2 cellular contexts compared by ENCODE assay signal in the genomic region with DNA sequence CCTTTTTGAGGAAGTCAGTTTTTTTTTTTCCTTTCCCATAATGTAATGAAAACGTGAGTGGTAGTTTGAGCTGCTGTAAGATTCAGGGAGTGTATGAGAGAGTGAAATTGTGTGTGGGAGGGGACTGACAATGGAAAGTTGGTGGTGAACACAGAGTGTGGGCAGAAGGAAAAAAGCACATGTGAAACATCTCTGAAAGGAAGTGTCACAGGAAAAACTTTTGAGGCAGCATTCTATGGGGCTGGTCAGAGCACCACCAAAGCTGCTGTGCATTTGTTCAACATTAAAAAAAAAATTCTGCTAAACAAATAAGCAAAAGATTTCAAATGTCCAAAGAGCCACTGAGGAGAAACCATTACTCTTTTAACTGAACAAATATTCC.
TF ChIP-seq lines count a peak whose summit lies in the region.

No MANE protein-coding gene starts in this region.

TF ChIP-seq in IMR-90, 13 proteins besides CTCF, POLR2A, EP300 and RAD21:
- TF ChIP-seq, protein P1, sequence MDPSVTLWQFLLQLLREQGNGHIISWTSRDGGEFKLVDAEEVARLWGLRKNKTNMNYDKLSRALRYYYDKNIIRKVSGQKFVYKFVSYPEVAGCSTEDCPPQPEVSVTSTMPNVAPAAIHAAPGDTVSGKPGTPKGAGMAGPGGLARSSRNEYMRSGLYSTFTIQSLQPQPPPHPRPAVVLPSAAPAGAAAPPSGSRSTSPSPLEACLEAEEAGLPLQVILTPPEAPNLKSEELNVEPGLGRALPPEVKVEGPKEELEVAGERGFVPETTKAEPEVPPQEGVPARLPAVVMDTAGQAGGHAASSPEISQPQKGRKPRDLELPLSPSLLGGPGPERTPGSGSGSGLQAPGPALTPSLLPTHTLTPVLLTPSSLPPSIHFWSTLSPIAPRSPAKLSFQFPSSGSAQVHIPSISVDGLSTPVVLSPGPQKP (IDR thresholded peaks at IDR 0.05; ENCODE audit: borderline replicate concordance, low read depth, low read length) = no peak
- TF ChIP-seq BHLHE40 (IDR thresholded peaks at IDR 0.05; ENCODE audit: low read depth, low read length) = peak; percentile 16; the same call in 1 of the 2 replicates

TF ChIP-seq in GM12878, 131 proteins besides CTCF, POLR2A, EP300 and RAD21 (continues in another document):
- TF ChIP-seq GATAD2B (conservative IDR thresholded peaks at IDR 0.05; ENCODE audit: low read depth) = no peak
- TF ChIP-seq, protein P2, sequence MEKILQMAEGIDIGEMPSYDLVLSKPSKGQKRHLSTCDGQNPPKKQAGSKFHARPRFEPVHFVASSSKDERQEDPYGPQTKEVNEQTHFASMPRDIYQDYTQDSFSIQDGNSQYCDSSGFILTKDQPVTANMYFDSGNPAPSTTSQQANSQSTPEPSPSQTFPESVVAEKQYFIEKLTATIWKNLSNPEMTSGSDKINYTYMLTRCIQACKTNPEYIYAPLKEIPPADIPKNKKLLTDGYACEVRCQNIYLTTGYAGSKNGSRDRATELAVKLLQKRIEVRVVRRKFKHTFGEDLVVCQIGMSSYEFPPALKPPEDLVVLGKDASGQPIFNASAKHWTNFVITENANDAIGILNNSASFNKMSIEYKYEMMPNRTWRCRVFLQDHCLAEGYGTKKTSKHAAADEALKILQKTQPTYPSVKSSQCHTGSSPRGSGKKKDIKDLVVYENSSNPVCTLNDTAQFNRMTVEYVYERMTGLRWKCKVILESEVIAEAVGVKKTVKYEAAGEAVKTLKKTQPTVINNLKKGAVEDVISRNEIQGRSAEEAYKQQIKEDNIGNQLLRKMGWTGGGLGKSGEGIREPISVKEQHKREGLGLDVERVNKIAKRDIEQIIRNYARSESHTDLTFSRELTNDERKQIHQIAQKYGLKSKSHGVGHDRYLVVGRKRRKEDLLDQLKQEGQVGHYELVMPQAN (conservative IDR thresholded peaks at IDR 0.05) = no peak
- TF ChIP-seq NR2C2 (IDR thresholded peaks at IDR 0.05; ENCODE audit: borderline replicate concordance, control insufficient read depth, insufficient read length, low read depth) = no peak
- peak; percentile 80 for TF ChIP-seq TBL1XR1 (IDR thresholded peaks at IDR 0.05; ENCODE audit: low read depth, low read length)
- TF ChIP-seq IKZF1 (conservative IDR thresholded peaks at IDR 0.05) = peak; percentile 92
- peak; percentile 74 for TF ChIP-seq SPI1 (IDR thresholded peaks at IDR 0.05; ENCODE audit: borderline replicate concordance, insufficient read depth, low read depth, low read length)
- no peak for TF ChIP-seq SREBF1 (IDR thresholded peaks at IDR 0.05; ENCODE audit: low read length)
- TF ChIP-seq MXI1 (IDR thresholded peaks at IDR 0.05; ENCODE audit: low read depth, low read length) = no peak
- peak; percentile 68; the same call in 1 of the 2 replicates for TF ChIP-seq MTA2 (IDR thresholded peaks at IDR 0.05; ENCODE audit: low read depth)
- 0 out of 2 replicates have a peak, but pooled peaks have one; percentile 51 for TF ChIP-seq CBX5 (IDR thresholded peaks at IDR 0.05; ENCODE audit: low read depth)
- TF ChIP-seq SMC3 (IDR thresholded peaks at IDR 0.05; ENCODE audit: borderline replicate concordance, low read length) = no peak
- peak; percentile 77; the same call in 1 of the 2 replicates for TF ChIP-seq NBN (IDR thresholded peaks at IDR 0.05)
- TF ChIP-seq CREM (IDR thresholded peaks at IDR 0.05; ENCODE audit: low read depth) = peak; percentile 73; the same call in 1 of the 2 replicates
- no peak for TF ChIP-seq TARDBP (IDR thresholded peaks at IDR 0.05; ENCODE audit: borderline replicate concordance)
- no peak for TF ChIP-seq MTA3 (IDR thresholded peaks at IDR 0.05; ENCODE audit: borderline replicate concordance, low read length)
- no peak for TF ChIP-seq RAD51 (IDR thresholded peaks at IDR 0.05)
- peak; percentile 43; the same call in 1 of the 2 replicates for TF ChIP-seq ZNF384 (IDR thresholded peaks at IDR 0.05; ENCODE audit: borderline replicate concordance, low read depth, low read length)
- TF ChIP-seq PAX5 (IDR thresholded peaks at IDR 0.05; ENCODE audit: borderline replicate concordance, low read depth, low read length) = no peak
- peak; percentile 95 for TF ChIP-seq IKZF2 (IDR thresholded peaks at IDR 0.05)
- TF ChIP-seq, protein P3, sequence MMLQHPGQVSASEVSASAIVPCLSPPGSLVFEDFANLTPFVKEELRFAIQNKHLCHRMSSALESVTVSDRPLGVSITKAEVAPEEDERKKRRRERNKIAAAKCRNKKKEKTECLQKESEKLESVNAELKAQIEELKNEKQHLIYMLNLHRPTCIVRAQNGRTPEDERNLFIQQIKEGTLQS (IDR thresholded peaks at IDR 0.05; ENCODE audit: borderline replicate concordance, extremely low read depth, low read depth, low read length) = no peak
- TF ChIP-seq, protein P4, sequence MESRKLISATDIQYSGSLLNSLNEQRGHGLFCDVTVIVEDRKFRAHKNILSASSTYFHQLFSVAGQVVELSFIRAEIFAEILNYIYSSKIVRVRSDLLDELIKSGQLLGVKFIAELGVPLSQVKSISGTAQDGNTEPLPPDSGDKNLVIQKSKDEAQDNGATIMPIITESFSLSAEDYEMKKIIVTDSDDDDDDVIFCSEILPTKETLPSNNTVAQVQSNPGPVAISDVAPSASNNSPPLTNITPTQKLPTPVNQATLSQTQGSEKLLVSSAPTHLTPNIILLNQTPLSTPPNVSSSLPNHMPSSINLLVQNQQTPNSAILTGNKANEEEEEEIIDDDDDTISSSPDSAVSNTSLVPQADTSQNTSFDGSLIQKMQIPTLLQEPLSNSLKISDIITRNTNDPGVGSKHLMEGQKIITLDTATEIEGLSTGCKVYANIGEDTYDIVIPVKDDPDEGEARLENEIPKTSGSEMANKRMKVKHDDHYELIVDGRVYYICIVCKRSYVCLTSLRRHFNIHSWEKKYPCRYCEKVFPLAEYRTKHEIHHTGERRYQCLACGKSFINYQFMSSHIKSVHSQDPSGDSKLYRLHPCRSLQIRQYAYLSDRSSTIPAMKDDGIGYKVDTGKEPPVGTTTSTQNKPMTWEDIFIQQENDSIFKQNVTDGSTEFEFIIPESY (IDR thresholded peaks at IDR 0.05) = no peak
- TF ChIP-seq CHD1 (IDR thresholded peaks at IDR 0.05; ENCODE audit: low read depth, low read length) = no peak
- TF ChIP-seq, protein P5, sequence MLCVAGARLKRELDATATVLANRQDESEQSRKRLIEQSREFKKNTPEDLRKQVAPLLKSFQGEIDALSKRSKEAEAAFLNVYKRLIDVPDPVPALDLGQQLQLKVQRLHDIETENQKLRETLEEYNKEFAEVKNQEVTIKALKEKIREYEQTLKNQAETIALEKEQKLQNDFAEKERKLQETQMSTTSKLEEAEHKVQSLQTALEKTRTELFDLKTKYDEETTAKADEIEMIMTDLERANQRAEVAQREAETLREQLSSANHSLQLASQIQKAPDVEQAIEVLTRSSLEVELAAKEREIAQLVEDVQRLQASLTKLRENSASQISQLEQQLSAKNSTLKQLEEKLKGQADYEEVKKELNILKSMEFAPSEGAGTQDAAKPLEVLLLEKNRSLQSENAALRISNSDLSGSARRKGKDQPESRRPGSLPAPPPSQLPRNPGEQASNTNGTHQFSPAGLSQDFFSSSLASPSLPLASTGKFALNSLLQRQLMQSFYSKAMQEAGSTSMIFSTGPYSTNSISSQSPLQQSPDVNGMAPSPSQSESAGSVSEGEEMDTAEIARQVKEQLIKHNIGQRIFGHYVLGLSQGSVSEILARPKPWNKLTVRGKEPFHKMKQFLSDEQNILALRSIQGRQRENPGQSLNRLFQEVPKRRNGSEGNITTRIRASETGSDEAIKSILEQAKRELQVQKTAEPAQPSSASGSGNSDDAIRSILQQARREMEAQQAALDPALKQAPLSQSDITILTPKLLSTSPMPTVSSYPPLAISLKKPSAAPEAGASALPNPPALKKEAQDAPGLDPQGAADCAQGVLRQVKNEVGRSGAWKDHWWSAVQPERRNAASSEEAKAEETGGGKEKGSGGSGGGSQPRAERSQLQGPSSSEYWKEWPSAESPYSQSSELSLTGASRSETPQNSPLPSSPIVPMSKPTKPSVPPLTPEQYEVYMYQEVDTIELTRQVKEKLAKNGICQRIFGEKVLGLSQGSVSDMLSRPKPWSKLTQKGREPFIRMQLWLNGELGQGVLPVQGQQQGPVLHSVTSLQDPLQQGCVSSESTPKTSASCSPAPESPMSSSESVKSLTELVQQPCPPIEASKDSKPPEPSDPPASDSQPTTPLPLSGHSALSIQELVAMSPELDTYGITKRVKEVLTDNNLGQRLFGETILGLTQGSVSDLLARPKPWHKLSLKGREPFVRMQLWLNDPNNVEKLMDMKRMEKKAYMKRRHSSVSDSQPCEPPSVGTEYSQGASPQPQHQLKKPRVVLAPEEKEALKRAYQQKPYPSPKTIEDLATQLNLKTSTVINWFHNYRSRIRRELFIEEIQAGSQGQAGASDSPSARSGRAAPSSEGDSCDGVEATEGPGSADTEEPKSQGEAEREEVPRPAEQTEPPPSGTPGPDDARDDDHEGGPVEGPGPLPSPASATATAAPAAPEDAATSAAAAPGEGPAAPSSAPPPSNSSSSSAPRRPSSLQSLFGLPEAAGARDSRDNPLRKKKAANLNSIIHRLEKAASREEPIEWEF (IDR thresholded peaks at IDR 0.05; ENCODE audit: insufficient replicate concordance, low read depth, low read length) = no peak
- no peak for TF ChIP-seq FOXK2 (IDR thresholded peaks at IDR 0.05)
- TF ChIP-seq RFX5 (IDR thresholded peaks at IDR 0.05; ENCODE audit: low read depth, low read length) = no peak
- no peak for TF ChIP-seq PML (IDR thresholded peaks at IDR 0.05; ENCODE audit: low read length)
- no peak for TF ChIP-seq GABPA (IDR thresholded peaks at IDR 0.05; ENCODE audit: low read depth)
- TF ChIP-seq, protein P1 (IDR thresholded peaks at IDR 0.05; ENCODE audit: low read depth, low read length) = no peak
- TF ChIP-seq RBBP5 (conservative IDR thresholded peaks at IDR 0.05) = no peak
- TF ChIP-seq, protein P6, sequence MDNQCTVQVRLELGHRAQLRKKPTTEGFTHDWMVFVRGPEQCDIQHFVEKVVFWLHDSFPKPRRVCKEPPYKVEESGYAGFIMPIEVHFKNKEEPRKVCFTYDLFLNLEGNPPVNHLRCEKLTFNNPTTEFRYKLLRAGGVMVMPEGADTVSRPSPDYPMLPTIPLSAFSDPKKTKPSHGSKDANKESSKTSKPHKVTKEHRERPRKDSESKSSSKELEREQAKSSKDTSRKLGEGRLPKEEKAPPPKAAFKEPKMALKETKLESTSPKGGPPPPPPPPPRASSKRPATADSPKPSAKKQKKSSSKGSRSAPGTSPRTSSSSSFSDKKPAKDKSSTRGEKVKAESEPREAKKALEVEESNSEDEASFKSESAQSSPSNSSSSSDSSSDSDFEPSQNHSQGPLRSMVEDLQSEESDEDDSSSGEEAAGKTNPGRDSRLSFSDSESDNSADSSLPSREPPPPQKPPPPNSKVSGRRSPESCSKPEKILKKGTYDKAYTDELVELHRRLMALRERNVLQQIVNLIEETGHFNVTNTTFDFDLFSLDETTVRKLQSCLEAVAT (IDR thresholded peaks at IDR 0.05) = no peak
- TF ChIP-seq, protein P7, sequence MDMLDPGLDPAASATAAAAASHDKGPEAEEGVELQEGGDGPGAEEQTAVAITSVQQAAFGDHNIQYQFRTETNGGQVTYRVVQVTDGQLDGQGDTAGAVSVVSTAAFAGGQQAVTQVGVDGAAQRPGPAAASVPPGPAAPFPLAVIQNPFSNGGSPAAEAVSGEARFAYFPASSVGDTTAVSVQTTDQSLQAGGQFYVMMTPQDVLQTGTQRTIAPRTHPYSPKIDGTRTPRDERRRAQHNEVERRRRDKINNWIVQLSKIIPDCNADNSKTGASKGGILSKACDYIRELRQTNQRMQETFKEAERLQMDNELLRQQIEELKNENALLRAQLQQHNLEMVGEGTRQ (IDR thresholded peaks at IDR 0.05; ENCODE audit: borderline replicate concordance, low read depth, low read length) = no peak
- no peak for TF ChIP-seq POLR2AphosphoS5 (IDR thresholded peaks at IDR 0.05; ENCODE audit: low read length)
- TF ChIP-seq NFIC (IDR thresholded peaks at IDR 0.05; ENCODE audit: low read depth, low read length) = peak; percentile 75
- TF ChIP-seq BMI1 (IDR thresholded peaks at IDR 0.05; ENCODE audit: borderline replicate concordance) = no peak
- no peak for TF ChIP-seq SMAD1 (IDR thresholded peaks at IDR 0.05; ENCODE audit: low read depth, partially characterized antibody)
- TF ChIP-seq SREBF2 (IDR thresholded peaks at IDR 0.05; ENCODE audit: low read length) = no peak
- TF ChIP-seq KAT2A (conservative IDR thresholded peaks at IDR 0.05; ENCODE audit: control insufficient read depth, low read depth, low read length) = no peak
- TF ChIP-seq, protein P8, sequence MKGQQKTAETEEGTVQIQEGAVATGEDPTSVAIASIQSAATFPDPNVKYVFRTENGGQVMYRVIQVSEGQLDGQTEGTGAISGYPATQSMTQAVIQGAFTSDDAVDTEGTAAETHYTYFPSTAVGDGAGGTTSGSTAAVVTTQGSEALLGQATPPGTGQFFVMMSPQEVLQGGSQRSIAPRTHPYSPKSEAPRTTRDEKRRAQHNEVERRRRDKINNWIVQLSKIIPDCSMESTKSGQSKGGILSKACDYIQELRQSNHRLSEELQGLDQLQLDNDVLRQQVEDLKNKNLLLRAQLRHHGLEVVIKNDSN (IDR thresholded peaks at IDR 0.05; ENCODE audit: borderline replicate concordance, extremely low read length, insufficient read depth, low read depth, low read length) = no peak
- TF ChIP-seq NR2C1 (IDR thresholded peaks at IDR 0.05) = no peak
- TF ChIP-seq KLF5 (IDR thresholded peaks at IDR 0.05; ENCODE audit: partially characterized antibody) = no peak
- TF ChIP-seq EED (IDR thresholded peaks at IDR 0.05; ENCODE audit: low read depth) = peak; percentile 94
- TF ChIP-seq, protein P9, sequence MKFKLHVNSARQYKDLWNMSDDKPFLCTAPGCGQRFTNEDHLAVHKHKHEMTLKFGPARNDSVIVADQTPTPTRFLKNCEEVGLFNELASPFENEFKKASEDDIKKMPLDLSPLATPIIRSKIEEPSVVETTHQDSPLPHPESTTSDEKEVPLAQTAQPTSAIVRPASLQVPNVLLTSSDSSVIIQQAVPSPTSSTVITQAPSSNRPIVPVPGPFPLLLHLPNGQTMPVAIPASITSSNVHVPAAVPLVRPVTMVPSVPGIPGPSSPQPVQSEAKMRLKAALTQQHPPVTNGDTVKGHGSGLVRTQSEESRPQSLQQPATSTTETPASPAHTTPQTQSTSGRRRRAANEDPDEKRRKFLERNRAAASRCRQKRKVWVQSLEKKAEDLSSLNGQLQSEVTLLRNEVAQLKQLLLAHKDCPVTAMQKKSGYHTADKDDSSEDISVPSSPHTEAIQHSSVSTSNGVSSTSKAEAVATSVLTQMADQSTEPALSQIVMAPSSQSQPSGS (IDR thresholded peaks at IDR 0.05; ENCODE audit: low read length) = peak; percentile 88
